12 cellular contexts compared by ENCODE assay signal in the genomic region with DNA sequence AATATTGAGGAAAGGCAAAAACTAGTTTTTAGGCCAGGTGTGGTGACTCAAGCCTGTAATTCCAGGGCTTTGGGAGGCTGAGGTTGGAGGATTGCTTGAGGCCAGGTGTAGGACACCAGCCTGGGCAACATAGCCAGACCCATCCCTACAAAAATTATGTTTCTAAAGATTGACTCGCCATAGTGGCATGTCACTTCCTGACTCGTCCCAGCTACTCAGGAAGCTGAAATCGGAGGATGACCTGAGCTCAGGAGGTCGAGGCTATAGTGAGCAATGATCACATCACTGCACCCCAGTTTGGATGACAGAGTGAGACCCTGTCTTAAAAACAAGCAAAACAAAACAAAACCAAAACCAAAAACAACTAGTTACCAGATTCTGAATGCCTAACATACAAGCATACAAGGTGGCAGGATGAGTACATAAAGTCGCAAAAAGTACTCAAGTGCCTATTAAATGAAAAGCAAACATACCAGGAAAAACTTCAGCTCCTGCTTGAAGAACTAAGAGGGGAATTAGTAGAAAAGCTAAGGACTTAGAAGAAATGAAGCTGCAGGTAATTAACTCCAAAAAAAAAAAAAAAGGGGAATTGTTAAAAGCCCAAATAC. TPM values are rescaled to one million over a fixed set of nuclear protein-coding genes. Genes with fewer than 3 reads are reported as not detected.
DNase-seq lines count a peak whose midpoint lies in the region; ATAC-seq and TF ChIP-seq lines count a peak whose summit lies in the region.
"Had no signal": no experiment of that assay in that cellular context is flagged by ENCODE, and none has a peak within 500 bp of the region (broad histone marks: within the 10 kb centered on the region; RNA-seq: fewer than 3 reads in every experiment).

No MANE protein-coding gene starts in this region.

- peaks cover 15% of the 10 kb centered on the region for H3K4me1 Mint-ChIP-seq in T-helper 17 cell
- peaks cover 9 to 22% (median 20%) of the 10 kb centered on the region in 3 donors for H3K4me1 Mint-ChIP-seq in T-cell

- H3K27ac Mint-ChIP-seq in T-helper 17 cell (peak overlapping the region; percentile 27), T-cell (peak overlapping the region in 1 of 2 donors; percentile 58)

- CTCF ChIA-PET in T-cell (lab: Charles Lee), result interaction anchor here in 1 of 2 donors (0.6 kb wide), 1 partner anchor 95 kb away, joined by 4 read pairs; no protein-coding TSS in a partner anchor

- H3K27ac ChIP-seq in 22Rv1, result peak overlapping the region; percentile 3; the same call in 1 of the 2 replicates
- H3K27ac ChIP-seq: Peyer's patch had no signal

- DNase-seq in Daoy (ENCODE audit: low read depth) (peak; percentile 41), T-helper 17 cell (no peak), fibroblast of villous mesenchyme (ENCODE audit: low read depth) (peak; percentile 16), omental fat pad (ENCODE audit: low spot score) (no peak), T-cell (no peak)
- DNase-seq in stimulated activated CD4-positive, alpha-beta T cell treated with anti-CD3 and anti-CD28 coated beads, Interleukin-12 subunit alpha, Interleukin-12 subunit beta, amount 100 ng/mL, for 4 hours, result no peak
- DNase-seq: aorta, naive B cell, Peyer's patch had no signal

- no peaks in the 10 kb centered on the region for H3K9me3 Mint-ChIP-seq in T-cell
- H3K9me3 Mint-ChIP-seq: naive B cell had no signal

- H3K27me3 Mint-ChIP-seq in T-helper 17 cell (no peaks in the 10 kb centered on the region), T-cell (no peaks in the 10 kb centered on the region)
- H3K27me3 Mint-ChIP-seq: naive B cell had no signal

- H3K4me3 ChIP-seq in fibroblast of villous mesenchyme (ENCODE audit: low read depth, low read length), result no peak overlapping the region
- H3K4me3 ChIP-seq: Peyer's patch, smooth muscle cell had no signal

- TF ChIP-seq CTCF in 22Rv1 (IDR thresholded peaks at IDR 0.05), result no peak
- TF ChIP-seq CTCF in fibroblast of villous mesenchyme (IDR thresholded peaks at IDR 0.05; ENCODE audit: insufficient read depth, low read depth, low read length), result no peak
- TF ChIP-seq CTCF in omental fat pad (IDR thresholded peaks at IDR 0.05), result no peak

- ATAC-seq in T-helper 17 cell (no peak), omental fat pad (ENCODE audit: low FRiP score) (no peak), GM19023 (IDR thresholded peaks at IDR 0.05; ENCODE audit: unreplicated experiment) (no peak), T-cell (replicated peaks in 1 of 4) (no peak)

- peaks cover 3% of the 10 kb centered on the region for H3K36me3 Mint-ChIP-seq in T-helper 17 cell (ENCODE audit: low read depth)
- peaks cover 24% of the 10 kb centered on the region for H3K36me3 Mint-ChIP-seq in T-cell

- no peaks in the 10 kb centered on the region for H3K9me3 ChIP-seq in T-helper 17 cell (ENCODE audit: control insufficient read depth, low read length, poor library complexity, severe bottlenecking)
- H3K9me3 ChIP-seq: Peyer's patch had no signal

- POLR2A ChIA-PET in T-cell (lab: Charles Lee), result interaction anchor here (0.6 to 0.7 kb wide), 2 partner anchors 74 to 127 kb away, joined by 3 read pairs; no protein-coding TSS in a partner anchor

- H3K4me3 Mint-ChIP-seq in T-helper 17 cell, result no peak overlapping the region
- H3K4me3 Mint-ChIP-seq in T-cell, result no peak overlapping the region
- H3K4me3 Mint-ChIP-seq: naive B cell had no signal

RNA-seq across cellular contexts. Expression of a gene that starts 14.1 kb away (rescaled TPM):
- total RNA-seq in Daoy (2014; rRNA removed; shearing (Covaris generic)), result 8.7 and 12.4 TPM in 2 replicates
- total RNA-seq in T-helper 17 cell, result 10 to 100 TPM; 17.2 to 19.7 TPM
- total RNA-seq in fibroblast of villous mesenchyme, result 16.1 and 18.6 TPM in 2 replicates
- 10 to 100 TPM; 11.5 to 23.5 (median 17.1) TPM for total RNA-seq in omental fat pad
- 10 to 100 TPM; 15.1 to 31.0 (median 28.4) TPM for total RNA-seq in T-cell

RNA-seq across cellular contexts. Expression of a gene that starts 34.0 kb away (rescaled TPM):
- total RNA-seq in Daoy (2014; rRNA removed; shearing (Covaris generic)), result 20.0 and 22.6 TPM in 2 replicates
- 10 to 100 TPM; 14.6 to 24.4 TPM for total RNA-seq in T-helper 17 cell
- 19.0 and 21.6 TPM in 2 replicates for total RNA-seq in fibroblast of villous mesenchyme
- total RNA-seq in omental fat pad, result 10 to 100 TPM; 10.6 to 83.3 (median 17.7) TPM
- 10 to 100 TPM; 14.8 to 29.1 (median 22.4) TPM for total RNA-seq in T-cell

RNA-seq across cellular contexts. Expression of a gene that starts 35.2 kb away (rescaled TPM):
- 1.3 and 1.4 TPM in 2 replicates for total RNA-seq in Daoy (2014; rRNA removed; shearing (Covaris generic))
- total RNA-seq in T-helper 17 cell (under 1 TPM; 0.23 to 0.87 TPM), fibroblast of villous mesenchyme (2.9 and 3.5 TPM in 2 replicates), omental fat pad (1 to 10 TPM; 1.1 to 1.6 (median 1.5) TPM), T-cell (1 to 10 TPM in 4 of 5 donors, under 1 TPM in 1; 0.28 to 2.7 (median 1.9) TPM)

Comparison
In these comparisons a context has a peak if more than half of its experiments do, and no peak if none do; other contexts are left out.
1. DNase-seq: peak in Daoy (single experiment) and fibroblast of villous mesenchyme (single experiment); none in T-helper 17 cell (0 of 3), omental fat pad (single experiment), stimulated activated CD4-positive, alpha-beta T cell treated with anti-CD3 and anti-CD28 coated beads, Interleukin-12 subunit alpha, Interleukin-12 subunit beta, amount 100 ng/mL, for 4 hours (single experiment) and T-cell (0 of 34).